Comparison of ENCODE assay signal across 10 cellular contexts in the genomic region with DNA sequence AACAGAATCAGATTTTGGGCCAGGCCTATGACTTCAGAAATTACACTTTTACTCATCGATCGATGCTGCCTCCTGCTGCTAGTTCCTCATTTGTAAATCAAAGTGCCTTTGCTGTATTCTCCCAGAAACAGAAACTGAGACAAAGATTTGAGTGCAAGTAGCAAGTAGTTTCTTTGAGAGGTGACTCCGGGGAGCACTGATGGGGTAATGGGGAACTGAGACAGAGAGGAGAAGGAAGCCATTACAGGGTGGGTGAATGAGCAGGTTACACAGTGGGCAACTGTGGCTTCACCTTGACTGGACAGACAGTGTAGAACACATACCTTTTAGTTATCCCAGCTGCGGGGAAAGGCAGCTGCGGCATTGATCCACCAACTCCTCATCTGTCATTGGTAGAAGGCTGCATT. TPM values are rescaled to one million over a fixed set of nuclear protein-coding genes. Genes with fewer than 3 reads are reported as not detected.
DNase-seq lines count a peak whose midpoint lies in the region; ATAC-seq and TF ChIP-seq lines count a peak whose summit lies in the region.
"Had no signal": no experiment of that assay in that cellular context is flagged by ENCODE, and none has a peak within 500 bp of the region (broad histone marks: within the 10 kb centered on the region; RNA-seq: fewer than 3 reads in every experiment).

No MANE protein-coding gene starts in this region.

- TF ChIP-seq POLR2A in uterus (IDR thresholded peaks at IDR 0.05) = no peak

- peak overlapping the region; percentile 47 for H3K4me2 ChIP-seq in MM.1S (ENCODE audit: low read depth, low read length)
- no peak overlapping the region for H3K4me2 ChIP-seq in GM23338

- H3K79me2 ChIP-seq in MM.1S (ENCODE audit: low read length) (no peaks in the 10 kb centered on the region), GM23338 (replicated peaks; ENCODE audit: insufficient read depth) (no peaks in the 10 kb centered on the region)

- H3K27ac ChIP-seq in MM.1S (ENCODE audit: low read length) (peak overlapping the region; percentile 1; the same call in 1 of the 2 replicates), uterus (no peak overlapping the region), GM23338 (ENCODE audit: low read depth) (no peak overlapping the region)

- peaks cover 12% of the 10 kb centered on the region for H3F3A ChIP-seq in MM.1S (ENCODE audit: insufficient read depth, low read length)
- H3F3A ChIP-seq in GM23338 (replicated peaks; ENCODE audit: low read depth) = no peaks in the 10 kb centered on the region

- intact Hi-C loops in uterus (cut with DNase I; ENCODE audit: low total_unique reads) = no loop called here

- H3K4me3 Mint-ChIP-seq in stimulated activated naive CD8-positive, alpha-beta T cell treated with anti-CD3 and anti-CD28 coated beads, Interleukin-15, amount 100 ng/mL, for 72 hours = no peak overlapping the region
- H3K4me3 Mint-ChIP-seq in GM23338 = no peak overlapping the region

- H3K4me1 ChIP-seq in MM.1S (ENCODE audit: low read length) = peaks cover 26% of the 10 kb centered on the region
- H3K4me1 ChIP-seq in uterus = no peaks in the 10 kb centered on the region
- no peaks in the 10 kb centered on the region for H3K4me1 ChIP-seq in GM23338 (ENCODE audit: insufficient read depth)

- no peaks in the 10 kb centered on the region for H3K9me3 Mint-ChIP-seq in stimulated activated naive CD8-positive, alpha-beta T cell treated with anti-CD3 and anti-CD28 coated beads, Interleukin-15, amount 100 ng/mL, for 72 hours
- no peaks in the 10 kb centered on the region for H3K9me3 Mint-ChIP-seq in GM23338

- peak; percentile 37 for TF ChIP-seq CTCF in MM.1S (IDR thresholded peaks at IDR 0.05; ENCODE audit: low read length)
- no peak for TF ChIP-seq CTCF in uterus (IDR thresholded peaks at IDR 0.05)
- TF ChIP-seq CTCF in GM23338 (conservative IDR thresholded peaks at IDR 0.05; ENCODE audit: low read depth in 2 of 2) = no peak

- H3K9me2 ChIP-seq in MM.1S (replicated peaks; ENCODE audit: insufficient read depth, low read length) = no peaks in the 10 kb centered on the region
- H3K9me2 ChIP-seq in GM23338 (ENCODE audit: insufficient read depth) = 0 out of 2 replicates have a peak, but pooled peaks cover 4% of the 10 kb centered on the region

- H3K9ac ChIP-seq in MM.1S (ENCODE audit: low read length) = no peak overlapping the region

- H3K36me3 ChIP-seq in MM.1S (replicated peaks; ENCODE audit: insufficient read depth, low read length) = no peaks in the 10 kb centered on the region
- no peaks in the 10 kb centered on the region for H3K36me3 ChIP-seq in uterus
- H3K36me3 ChIP-seq in GM23338 (ENCODE audit: insufficient read depth) = no peaks in the 10 kb centered on the region

- H3K4me1 Mint-ChIP-seq in stimulated activated naive CD8-positive, alpha-beta T cell treated with anti-CD3 and anti-CD28 coated beads, Interleukin-15, amount 100 ng/mL, for 72 hours = peaks cover 9% of the 10 kb centered on the region
- H3K4me1 Mint-ChIP-seq in GM23338 = no peaks in the 10 kb centered on the region

- peak overlapping the region; percentile 10; the same call in 1 of the 2 replicates for H2AFZ ChIP-seq in MM.1S (ENCODE audit: low read length)
- no peak overlapping the region; the same call in 1 of the 2 replicates for H2AFZ ChIP-seq in GM23338

- no peaks in the 10 kb centered on the region for H3K36me3 Mint-ChIP-seq in GM23338 (ENCODE audit: low read depth)

- H3K27me3 Mint-ChIP-seq in stimulated activated naive CD8-positive, alpha-beta T cell treated with anti-CD3 and anti-CD28 coated beads, Interleukin-15, amount 100 ng/mL, for 72 hours = peaks cover 48% of the 10 kb centered on the region
- peaks cover 4% of the 10 kb centered on the region for H3K27me3 Mint-ChIP-seq in GM23338 (ENCODE audit: insufficient read depth, low read depth, poor library complexity)

- no peak for DNase-seq in stimulated activated naive CD8-positive, alpha-beta T cell treated with anti-CD3 and anti-CD28 coated beads, Interleukin-15, Interleukin-2, amounts not matched to agents 100 U/mL and 50 U/mL, for 24 hours
- DNase-seq in stimulated activated naive CD8-positive, alpha-beta T cell treated with anti-CD3 and anti-CD28 coated beads, Interleukin-15, amount 100 ng/mL, for 72 hours = no peak
- DNase-seq in MM.1S (peak; percentile 67), uterus (no peak), GM23338 (ENCODE audit: low spot score) (no peak)
- no peak for DNase-seq in activated CD4-positive, alpha-beta T cell treated with anti-CD3 and anti-CD28 coated beads for 1 hour
- DNase-seq in stimulated activated naive CD4-positive, alpha-beta T cell (lab: John Stamatoyannopoulos, UW) = no peak
- DNase-seq: anterior cingulate cortex; naive thymus-derived CD8-positive, alpha-beta T cell had no signal

- H3K4me3 ChIP-seq in MM.1S (ENCODE audit: low read length) (peak overlapping the region; percentile 8; the same call in 1 of the 2 replicates), uterus (no peak overlapping the region), GM23338 (no peak overlapping the region)

- H4K20me1 ChIP-seq in MM.1S (ENCODE audit: insufficient read depth, low read length) (no peaks in the 10 kb centered on the region), GM23338 (replicated peaks; ENCODE audit: insufficient read depth) (no peaks in the 10 kb centered on the region)

- peak; percentile 35 for ATAC-seq in stimulated activated naive CD8-positive, alpha-beta T cell treated with anti-CD3 and anti-CD28 coated beads, Interleukin-15, Interleukin-2, amounts not matched to agents 100 U/mL and 50 U/mL, for 24 hours
- no peak for ATAC-seq in stimulated activated naive CD8-positive, alpha-beta T cell treated with anti-CD3 and anti-CD28 coated beads, Interleukin-15, amount 100 ng/mL, for 72 hours
- ATAC-seq in HG02852 (IDR thresholded peaks at IDR 0.05; ENCODE audit: unreplicated experiment) (peak; percentile 88), GM23338 (no peak)

- H3K9me3 ChIP-seq in MM.1S (replicated peaks; ENCODE audit: insufficient read depth, low read length) (no peaks in the 10 kb centered on the region), uterus (no peaks in the 10 kb centered on the region)

- H3K27me3 ChIP-seq in MM.1S (replicated peaks; ENCODE audit: insufficient read depth, low read length) = peaks cover 25% of the 10 kb centered on the region
- H3K27me3 ChIP-seq in uterus = peaks cover 0 to 8% of the 10 kb centered on the region in 2 donors
- H3K27me3 ChIP-seq in GM23338 (ENCODE audit: insufficient read depth) = peaks cover 8% of the 10 kb centered on the region; the same call in 1 of the 2 replicates

- H3K27ac Mint-ChIP-seq in stimulated activated naive CD8-positive, alpha-beta T cell treated with anti-CD3 and anti-CD28 coated beads, Interleukin-15, amount 100 ng/mL, for 72 hours = no peak overlapping the region
- H3K27ac Mint-ChIP-seq in GM23338 = no peak overlapping the region

TF ChIP-seq in GM23338, 12 proteins besides CTCF, POLR2A, EP300 and RAD21 (continues in another document):
- TF ChIP-seq NANOG (IDR thresholded peaks at IDR 0.05; ENCODE audit: borderline replicate concordance) (no peak), ZNF331 (CRISPR knock-in tag; IDR thresholded peaks at IDR 0.05; ENCODE audit: low read depth) (no peak), JUNB (IDR thresholded peaks at IDR 0.05; ENCODE audit: unreplicated experiment) (no peak), POLR2AphosphoS5 (IDR thresholded peaks at IDR 0.05; ENCODE audit: low read depth) (no peak), EZH2 (IDR thresholded peaks at IDR 0.05; ENCODE audit: low read depth, unreplicated experiment) (no peak)

RNA-seq across cellular contexts. Expression of a gene that starts 9.7 kb away (rescaled TPM):
- 10 to 100 TPM in 3 of 4 donors, 1 to 10 TPM in 1; 2.6 to 36.5 (median 23.5) TPM for total RNA-seq in uterus
- total RNA-seq in GM23338 (2014; rRNA removed; shearing (Covaris generic)) = 9.9 and 15.4 TPM in 2 replicates
- polyA plus RNA-seq in GM23338 (2016; fragmentation: Nextera tagmentation; extraction: Ambion mirVana) = 17.9 and 18.9 TPM in 2 replicates

RNA-seq across cellular contexts. Expression of a gene that starts 18.7 kb away (rescaled TPM):
- 10 to 100 TPM in 3 of 4 donors, 1 to 10 TPM in 1; 8.2 to 37.8 (median 29.5) TPM for total RNA-seq in uterus
- total RNA-seq in GM23338 (2014; rRNA removed; shearing (Covaris generic)) = 22.8 and 24.6 TPM in 2 replicates
- polyA plus RNA-seq in GM23338 (2016; fragmentation: Nextera tagmentation; extraction: Ambion mirVana) = 8.4 and 10.1 TPM in 2 replicates

Comparison
In these comparisons a context has a peak if more than half of its experiments do, and no peak if none do; other contexts are left out.
1. ATAC-seq: peak in stimulated activated naive CD8-positive, alpha-beta T cell treated with anti-CD3 and anti-CD28 coated beads, Interleukin-15, Interleukin-2, amounts not matched to agents 100 U/mL and 50 U/mL, for 24 hours (single experiment) and HG02852 (single experiment); none in stimulated activated naive CD8-positive, alpha-beta T cell treated with anti-CD3 and anti-CD28 coated beads, Interleukin-15, amount 100 ng/mL, for 72 hours (single experiment) and GM23338 (single experiment).